Comparison of ENCODE assay signal across 1 cellular context in genomic region chr4:87851955-87852354, GRCh38.
TF ChIP-seq lines count a peak whose summit lies in the region.

No MANE protein-coding gene starts in this region.

TF ChIP-seq in H1, 55 proteins besides CTCF, POLR2A, EP300 and RAD21:
- no peak for TF ChIP-seq PHF8 (conservative IDR thresholded peaks at IDR 0.05; ENCODE audit: low read depth, low read length)
- TF ChIP-seq RFX5 (IDR thresholded peaks at IDR 0.05; ENCODE audit: borderline replicate concordance, low read depth, low read length) = no peak
- no peak for TF ChIP-seq POLR2AphosphoS5 (IDR thresholded peaks at IDR 0.05; ENCODE audit: low read depth, low read length)
- no peak for TF ChIP-seq CBX5 (IDR thresholded peaks at IDR 0.05; ENCODE audit: low read depth, low read length)
- no peak for TF ChIP-seq TCF12 (IDR thresholded peaks at IDR 0.05; ENCODE audit: low read depth, low read length)
- no peak for TF ChIP-seq NRF1 (IDR thresholded peaks at IDR 0.05; ENCODE audit: low read depth, low read length)
- no peak for TF ChIP-seq KDM4A (IDR thresholded peaks at IDR 0.05; ENCODE audit: low read depth, low read length, severe bottlenecking)
- no peak for TF ChIP-seq CREB1 (IDR thresholded peaks at IDR 0.05)
- TF ChIP-seq CEBPB (IDR thresholded peaks at IDR 0.05; ENCODE audit: low read depth, low read length) = no peak
- no peak for TF ChIP-seq MAFK (IDR thresholded peaks at IDR 0.05; ENCODE audit: low read depth, low read length)
